Comparison of ENCODE assay signal across 1 cellular context in the genomic region with DNA sequence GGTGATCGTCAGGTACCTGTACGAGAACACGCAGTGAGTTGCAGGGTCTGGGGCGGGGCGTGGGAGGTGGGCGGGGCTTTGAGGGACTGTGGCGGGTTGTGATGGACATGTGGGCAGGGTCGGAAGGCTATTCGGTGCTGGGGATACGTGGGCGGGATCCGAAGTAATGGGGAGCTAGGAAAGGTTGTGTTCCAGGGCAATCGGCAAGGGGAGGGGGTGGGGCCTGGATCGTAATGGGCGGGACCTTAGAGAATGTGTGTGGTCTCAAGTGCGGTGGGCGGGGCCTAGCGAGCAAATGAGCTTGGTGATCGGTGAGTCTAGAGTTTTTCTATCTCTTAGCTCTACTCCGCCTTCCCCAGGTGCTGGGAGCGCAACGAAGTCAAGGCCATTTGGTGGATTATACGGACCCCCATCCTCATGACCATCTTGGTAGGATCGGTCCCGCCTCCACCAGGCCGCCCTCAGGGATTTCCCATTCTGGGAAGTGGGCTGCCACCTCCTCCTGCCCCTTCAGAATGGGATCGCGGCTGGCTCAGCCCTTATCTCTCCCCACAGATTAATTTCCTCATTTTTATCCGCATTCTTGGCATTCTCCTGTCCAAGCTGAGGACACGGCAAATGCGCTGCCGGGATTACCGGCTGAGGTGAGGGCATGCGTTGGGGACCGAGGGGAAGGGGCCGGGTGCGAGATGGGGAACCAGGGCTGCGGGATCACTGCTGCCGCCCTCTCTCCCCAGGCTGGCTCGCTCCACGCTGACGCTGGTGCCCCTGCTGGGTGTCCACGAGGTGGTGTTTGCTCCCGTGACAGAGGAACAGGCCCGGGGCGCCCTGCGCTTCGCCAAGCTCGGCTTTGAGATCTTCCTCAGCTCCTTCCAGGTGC.
TF ChIP-seq lines count a peak whose summit lies in the region.

No MANE protein-coding gene starts in this region.

TF ChIP-seq in K562, 482 proteins besides CTCF, POLR2A, EP300 and RAD21 (continued from another document and continues in another):
- TF ChIP-seq, protein P1, sequence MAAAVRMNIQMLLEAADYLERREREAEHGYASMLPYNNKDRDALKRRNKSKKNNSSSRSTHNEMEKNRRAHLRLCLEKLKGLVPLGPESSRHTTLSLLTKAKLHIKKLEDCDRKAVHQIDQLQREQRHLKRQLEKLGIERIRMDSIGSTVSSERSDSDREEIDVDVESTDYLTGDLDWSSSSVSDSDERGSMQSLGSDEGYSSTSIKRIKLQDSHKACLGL (CRISPR knock-in tag; IDR thresholded peaks at IDR 0.05; ENCODE audit: borderline replicate concordance, poor library complexity, severe bottlenecking), result no peak
- TF ChIP-seq ZNF24 (IDR thresholded peaks at IDR 0.05) (no peak), CREM (IDR thresholded peaks at IDR 0.05; ENCODE audit: low read depth) (no peak), ZKSCAN8 (CRISPR knock-in tag; IDR thresholded peaks at IDR 0.05) (no peak), LEF1 (IDR thresholded peaks at IDR 0.05) (no peak), ID3 (CRISPR knock-in tag; IDR thresholded peaks at IDR 0.05) (no peak), ID3 (tag; IDR thresholded peaks at IDR 0.05) (no peak), NCOA2 (IDR thresholded peaks at IDR 0.05; ENCODE audit: partially characterized antibody in 2 of 2) (no peak), FOXK1 (CRISPR knock-in tag; IDR thresholded peaks at IDR 0.05; ENCODE audit: borderline replicate concordance) (no peak), ARID4B (CRISPR knock-in tag; IDR thresholded peaks at IDR 0.05) (no peak), SAP30 (IDR thresholded peaks at IDR 0.05; ENCODE audit: borderline replicate concordance, insufficient read depth, low read depth, low read length, poor library complexity, severe bottlenecking) (no peak), MCM7 (IDR thresholded peaks at IDR 0.05) (no peak), RBM17 (IDR thresholded peaks at IDR 0.05; ENCODE audit: borderline replicate concordance, low read depth, low read length) (no peak), TEAD1 (CRISPR knock-in tag; IDR thresholded peaks at IDR 0.05) (peak in 1 of 2 experiments; percentile 55; a peak in 1 of 4 replicates), POLR3G (IDR thresholded peaks at IDR 0.05; ENCODE audit: extremely low read depth, insufficient read length, insufficient replicate concordance) (no peak), ZNF77 (CRISPR knock-in tag; IDR thresholded peaks at IDR 0.05) (no peak), WHSC1 (IDR thresholded peaks at IDR 0.05; ENCODE audit: low read length) (no peak), CHD2 (IDR thresholded peaks at IDR 0.05; ENCODE audit: low read depth, low read length) (no peak), CCNT2 (IDR thresholded peaks at IDR 0.05; ENCODE audit: borderline replicate concordance, extremely low read depth, insufficient read length, low read depth, low read length) (no peak), TAF1 (IDR thresholded peaks at IDR 0.05; ENCODE audit: control insufficient read depth, extremely low read depth, insufficient read depth, low read length, severe bottlenecking) (no peak), SRSF7 (optimal IDR thresholded peaks at IDR 0.05; ENCODE audit: low read depth, low read length) (no peak), PRPF4 (IDR thresholded peaks at IDR 0.05; ENCODE audit: insufficient read depth, low read depth, low read length, poor library complexity, severe bottlenecking) (no peak), ZKSCAN3 (CRISPR knock-in tag; IDR thresholded peaks at IDR 0.05) (no peak), HDGF (IDR thresholded peaks at IDR 0.05) (no peak), EGR1 (conservative IDR thresholded peaks at IDR 0.05) (peak; percentile 62; the same call in 1 of the 2 replicates), ZBTB33 (CRISPR knock-in tag; IDR thresholded peaks at IDR 0.05) (0 out of 2 replicates have a peak, but pooled peaks have one; percentile 19), SETDB1 (IDR thresholded peaks at IDR 0.05; ENCODE audit: low read length) (no peak), ZNF212 (CRISPR knock-in tag; IDR thresholded peaks at IDR 0.05) (no peak), RBFOX2 (IDR thresholded peaks at IDR 0.05; ENCODE audit: low read depth, low read length) (peak; percentile 6; the same call in 1 of the 2 replicates), XRCC3 (IDR thresholded peaks at IDR 0.05) (no peak), E2F3 (CRISPR knock-in tag; IDR thresholded peaks at IDR 0.05) (no peak), HMG20B (CRISPR knock-in tag; IDR thresholded peaks at IDR 0.05) (no peak), STAG1 (CRISPR knock-in tag; IDR thresholded peaks at IDR 0.05; ENCODE audit: borderline replicate concordance) (no peak), BCLAF1 (IDR thresholded peaks at IDR 0.05; ENCODE audit: borderline replicate concordance in 1 of 2, control insufficient read depth in 1 of 2, low read depth in 2 of 2, low read length in 1 of 2) (no peak), RBM39 (optimal IDR thresholded peaks at IDR 0.05; ENCODE audit: low read depth, low read length) (no peak)
- TF ChIP-seq, protein P2, sequence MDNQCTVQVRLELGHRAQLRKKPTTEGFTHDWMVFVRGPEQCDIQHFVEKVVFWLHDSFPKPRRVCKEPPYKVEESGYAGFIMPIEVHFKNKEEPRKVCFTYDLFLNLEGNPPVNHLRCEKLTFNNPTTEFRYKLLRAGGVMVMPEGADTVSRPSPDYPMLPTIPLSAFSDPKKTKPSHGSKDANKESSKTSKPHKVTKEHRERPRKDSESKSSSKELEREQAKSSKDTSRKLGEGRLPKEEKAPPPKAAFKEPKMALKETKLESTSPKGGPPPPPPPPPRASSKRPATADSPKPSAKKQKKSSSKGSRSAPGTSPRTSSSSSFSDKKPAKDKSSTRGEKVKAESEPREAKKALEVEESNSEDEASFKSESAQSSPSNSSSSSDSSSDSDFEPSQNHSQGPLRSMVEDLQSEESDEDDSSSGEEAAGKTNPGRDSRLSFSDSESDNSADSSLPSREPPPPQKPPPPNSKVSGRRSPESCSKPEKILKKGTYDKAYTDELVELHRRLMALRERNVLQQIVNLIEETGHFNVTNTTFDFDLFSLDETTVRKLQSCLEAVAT (IDR thresholded peaks at IDR 0.05), result peak in 1 of 2 experiments; percentile 77; a peak in 2 of 4 replicates
- TF ChIP-seq, protein P3, sequence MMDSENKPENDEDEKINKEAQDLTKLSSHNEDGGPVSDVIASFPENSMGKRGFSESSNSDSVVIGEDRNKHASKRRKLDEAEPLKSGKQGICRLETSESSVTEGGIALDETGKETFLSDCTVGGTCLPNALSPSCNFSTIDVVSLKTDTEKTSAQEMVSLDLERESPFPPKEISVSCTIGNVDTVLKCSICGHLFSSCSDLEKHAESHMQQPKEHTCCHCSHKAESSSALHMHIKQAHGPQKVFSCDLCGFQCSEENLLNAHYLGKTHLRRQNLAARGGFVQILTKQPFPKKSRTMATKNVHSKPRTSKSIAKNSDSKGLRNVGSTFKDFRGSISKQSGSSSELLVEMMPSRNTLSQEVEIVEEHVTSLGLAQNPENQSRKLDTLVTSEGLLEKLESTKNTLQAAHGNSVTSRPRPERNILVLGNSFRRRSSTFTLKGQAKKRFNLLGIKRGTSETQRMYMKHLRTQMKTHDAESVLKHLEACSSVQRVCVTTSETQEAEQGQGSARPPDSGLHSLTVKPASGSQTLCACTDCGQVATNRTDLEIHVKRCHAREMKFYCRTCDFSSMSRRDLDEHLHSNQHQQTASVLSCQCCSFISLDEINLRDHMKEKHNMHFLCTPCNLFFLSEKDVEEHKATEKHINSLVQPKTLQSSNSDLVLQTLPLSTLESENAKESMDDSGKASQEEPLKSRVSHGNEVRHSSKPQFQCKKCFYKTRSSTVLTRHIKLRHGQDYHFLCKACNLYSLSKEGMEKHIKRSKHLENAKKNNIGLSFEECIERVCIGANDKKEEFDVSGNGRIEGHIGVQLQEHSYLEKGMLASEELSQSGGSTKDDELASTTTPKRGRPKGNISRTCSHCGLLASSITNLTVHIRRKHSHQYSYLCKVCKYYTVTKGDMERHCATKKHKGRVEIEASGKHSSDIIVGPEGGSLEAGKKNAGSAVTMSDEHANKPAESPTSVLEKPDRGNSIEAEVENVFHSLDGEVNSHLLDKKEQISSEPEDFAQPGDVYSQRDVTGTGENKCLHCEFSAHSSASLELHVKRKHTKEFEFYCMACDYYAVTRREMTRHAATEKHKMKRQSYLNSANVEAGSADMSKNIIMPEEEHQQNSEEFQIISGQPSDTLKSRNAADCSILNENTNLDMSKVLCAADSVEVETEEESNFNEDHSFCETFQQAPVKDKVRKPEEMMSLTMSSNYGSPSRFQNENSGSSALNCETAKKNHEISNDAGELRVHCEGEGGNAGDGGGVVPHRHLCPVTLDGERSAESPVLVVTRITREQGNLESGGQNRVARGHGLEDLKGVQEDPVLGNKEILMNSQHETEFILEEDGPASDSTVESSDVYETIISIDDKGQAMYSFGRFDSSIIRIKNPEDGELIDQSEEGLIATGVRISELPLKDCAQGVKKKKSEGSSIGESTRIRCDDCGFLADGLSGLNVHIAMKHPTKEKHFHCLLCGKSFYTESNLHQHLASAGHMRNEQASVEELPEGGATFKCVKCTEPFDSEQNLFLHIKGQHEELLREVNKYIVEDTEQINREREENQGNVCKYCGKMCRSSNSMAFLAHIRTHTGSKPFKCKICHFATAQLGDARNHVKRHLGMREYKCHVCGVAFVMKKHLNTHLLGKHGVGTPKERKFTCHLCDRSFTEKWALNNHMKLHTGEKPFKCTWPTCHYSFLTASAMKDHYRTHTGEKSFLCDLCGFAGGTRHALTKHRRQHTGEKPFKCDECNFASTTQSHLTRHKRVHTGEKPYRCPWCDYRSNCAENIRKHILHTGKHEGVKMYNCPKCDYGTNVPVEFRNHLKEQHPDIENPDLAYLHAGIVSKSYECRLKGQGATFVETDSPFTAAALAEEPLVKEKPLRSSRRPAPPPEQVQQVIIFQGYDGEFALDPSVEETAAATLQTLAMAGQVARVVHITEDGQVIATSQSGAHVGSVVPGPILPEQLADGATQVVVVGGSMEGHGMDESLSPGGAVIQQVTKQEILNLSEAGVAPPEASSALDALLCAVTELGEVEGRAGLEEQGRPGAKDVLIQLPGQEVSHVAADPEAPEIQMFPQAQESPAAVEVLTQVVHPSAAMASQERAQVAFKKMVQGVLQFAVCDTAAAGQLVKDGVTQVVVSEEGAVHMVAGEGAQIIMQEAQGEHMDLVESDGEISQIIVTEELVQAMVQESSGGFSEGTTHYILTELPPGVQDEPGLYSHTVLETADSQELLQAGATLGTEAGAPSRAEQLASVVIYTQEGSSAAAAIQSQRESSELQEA (IDR thresholded peaks at IDR 0.05; ENCODE audit: low read depth), result no peak
